ENCODE assay signal across 14 cellular contexts in genomic region chr6:7201444-7201731, GRCh38.
DNase-seq lines count a peak whose midpoint lies in the region; ATAC-seq, FAIRE-seq and TF ChIP-seq lines count a peak whose summit lies in the region.
"Had no signal": no experiment of that assay in that cellular context is flagged by ENCODE, and none has a peak within 500 bp of the region (broad histone marks: within the 10 kb centered on the region; RNA-seq: fewer than 3 reads in every experiment).

No MANE protein-coding gene starts in this region.

- H3K79me2 ChIP-seq in keratinocyte (ENCODE audit: control insufficient read depth, insufficient read depth, low read length): peaks cover 46% of the 10 kb centered on the region
- H3K79me2 ChIP-seq in trophoblast cell (ENCODE audit: control insufficient read depth, insufficient read depth, low read length, poor library complexity): no peaks in the 10 kb centered on the region

- no peak overlapping the region for H4K8ac ChIP-seq in trophoblast cell (ENCODE audit: low read depth, low read length)

- H3K9me3 ChIP-seq in T-helper 17 cell (ENCODE audit: control insufficient read depth, low read length, poor library complexity, severe bottlenecking) (no peaks in the 10 kb centered on the region), keratinocyte (ENCODE audit: control insufficient read depth, low read depth, low read length) (no peaks in the 10 kb centered on the region), stomach (no peaks in the 10 kb centered on the region), trophoblast cell (ENCODE audit: insufficient read depth, low read depth, low read length) (no peaks in the 10 kb centered on the region)

- H3K18ac ChIP-seq in trophoblast cell (ENCODE audit: low read length): no peak overlapping the region

- H2BK12ac ChIP-seq in trophoblast cell (ENCODE audit: low read length): no peak overlapping the region

- DNase-seq in SIG-M5 treated with dmso at 0.1 percent for 504 hours (lab: John Stamatoyannopoulos, UW; ENCODE audit: unreplicated experiment): peak; percentile 61
- DNase-seq in SIG-M5 (lab: John Stamatoyannopoulos, UW): no peak
- no peak for DNase-seq in T-helper 17 cell
- DNase-seq in keratinocyte (ENCODE audit: low read depth, low spot score): no peak
- DNase-seq in stomach: no peak
- no peak for DNase-seq in trophoblast cell
- DNase-seq: activated gamma-delta T cell, COR-L47, foreskin fibroblast, T1000 had no signal

- H3K27ac ChIP-seq in keratinocyte (ENCODE audit: control insufficient read depth, insufficient read depth, low read length) (peak overlapping the region; percentile 88), stomach (peak overlapping the region; percentile 73 to 88 (median 82)), trophoblast cell (ENCODE audit: low read depth, low read length) (no peak overlapping the region)

- TF ChIP-seq CTCF in keratinocyte (optimal IDR thresholded peaks at IDR 0.05 in 1 of 3, IDR thresholded peaks at IDR 0.05 in 1 of 3, conservative IDR thresholded peaks at IDR 0.05 in 1 of 3; ENCODE audit: extremely low read depth in 1 of 3, insufficient read depth in 2 of 3, low read length in 3 of 3): no peak
- no peak for TF ChIP-seq CTCF in stomach (IDR thresholded peaks at IDR 0.05)

- peak overlapping the region; percentile 54 for H3K27ac Mint-ChIP-seq in T-helper 17 cell

- no peak overlapping the region for H3K23ac ChIP-seq in trophoblast cell (ENCODE audit: low read length)

- peaks cover 23% of the 10 kb centered on the region for H3K4me1 Mint-ChIP-seq in T-helper 17 cell

- H4K20me1 ChIP-seq in keratinocyte (ENCODE audit: control insufficient read depth, extremely low read depth, insufficient read depth, low read length): peaks cover 3% of the 10 kb centered on the region

- intact Hi-C loops in stomach (cut with DNase I; ENCODE audit: low total_unique reads): no loop called here

- H4K12ac ChIP-seq in trophoblast cell (ENCODE audit: low read depth, low read length): no peak overlapping the region

- no peak for TF ChIP-seq POLR2A in stomach (IDR thresholded peaks at IDR 0.05)

- H3K4me1 ChIP-seq in keratinocyte (ENCODE audit: control insufficient read depth, extremely low read depth, insufficient read depth, low read length) (peaks cover 19% of the 10 kb centered on the region), stomach (peaks cover 27 to 56% (median 37%) of the 10 kb centered on the region in 4 donors), trophoblast cell (ENCODE audit: control insufficient read depth in 1 of 2, insufficient read depth in 2 of 2, low read length in 2 of 2) (peaks cover 16 to 22% of the 10 kb centered on the region in 2 experiments)

- H3K4me2 ChIP-seq in keratinocyte (ENCODE audit: control insufficient read depth, extremely low read depth, insufficient read depth, low read depth, low read length) (peak overlapping the region; percentile 93), trophoblast cell (ENCODE audit: low read length) (no peak overlapping the region)

- H2AK5ac ChIP-seq in trophoblast cell (ENCODE audit: low read length): no peak overlapping the region

- no peak overlapping the region for H2BK120ac ChIP-seq in trophoblast cell (ENCODE audit: insufficient read depth, low read length, poor library complexity)

- H3K9me1 ChIP-seq in keratinocyte (ENCODE audit: control insufficient read depth, extremely low read depth, insufficient read depth, low read length): peaks cover 4% of the 10 kb centered on the region

- H3K9ac ChIP-seq in keratinocyte (ENCODE audit: control insufficient read depth, extremely low read depth, insufficient read depth, low read length) (peak overlapping the region; percentile 70), trophoblast cell (ENCODE audit: low read length) (no peak overlapping the region)

- H2AFZ ChIP-seq in keratinocyte (ENCODE audit: control insufficient read depth, low read length): no peak overlapping the region
- no peak overlapping the region for H2AFZ ChIP-seq in trophoblast cell (ENCODE audit: insufficient read depth, low read length, poor library complexity)

- H3K27me3 ChIP-seq in keratinocyte (ENCODE audit: control insufficient read depth, extremely low read depth, insufficient read depth, low read length) (no peaks in the 10 kb centered on the region), stomach (no peaks in the 10 kb centered on the region), trophoblast cell (ENCODE audit: insufficient read depth, low read length) (no peaks in the 10 kb centered on the region)

- H3K4ac ChIP-seq in trophoblast cell (ENCODE audit: low read depth, low read length): no peak overlapping the region

- no peak overlapping the region for H4K91ac ChIP-seq in trophoblast cell (ENCODE audit: low read depth, low read length)

- dilution Hi-C loops in keratinocyte (cut with MboI; ENCODE audit: extremely low pct_ligation_motif_present, low sequenced_read_pairs): no loop called here

- ATAC-seq in T-helper 17 cell (no peak), HG02852 (IDR thresholded peaks at IDR 0.05; ENCODE audit: unreplicated experiment) (no peak), GM19035 (IDR thresholded peaks at IDR 0.05; ENCODE audit: unreplicated experiment) (no peak)

- FAIRE-seq in keratinocyte (lab: Jason Lieb, UNC): no peak
- FAIRE-seq: A204.1 had no signal

- peak overlapping the region; percentile 50 for H3K4me3 Mint-ChIP-seq in T-helper 17 cell
- H3K4me3 Mint-ChIP-seq: activated CD8-positive, alpha-beta T cell treated with anti-CD3 and anti-CD28 coated beads for 36 hours had no signal

- TF ChIP-seq EP300 in stomach (IDR thresholded peaks at IDR 0.05): no peak

- H3K36me3 ChIP-seq in keratinocyte (ENCODE audit: control insufficient read depth in 2 of 2, extremely low read depth in 1 of 2, insufficient read depth in 2 of 2, low read length in 2 of 2) (peaks cover 21 to 39% of the 10 kb centered on the region in 2 experiments), stomach (peaks cover 15 to 57% (median 41%) of the 10 kb centered on the region in 4 donors), trophoblast cell (ENCODE audit: control insufficient read depth in 1 of 2, insufficient read depth in 2 of 2, low read length in 2 of 2) (peaks cover 21 to 30% of the 10 kb centered on the region in 2 experiments)

- H3K14ac ChIP-seq in trophoblast cell (ENCODE audit: low read length): no peak overlapping the region

- 32 to 45% (median 38%) methylated on average over 2 of the region's 2 CpGs for WGBS in stomach, 5 donors
- WGBS in trophoblast cell (ENCODE audit: extremely low coverage, insufficient coverage, insufficient read length): no CpG with 5 or more reads among the region's 2 CpGs

- H3K27me3 Mint-ChIP-seq in T-helper 17 cell: no peaks in the 10 kb centered on the region
- H3K27me3 Mint-ChIP-seq: activated CD8-positive, alpha-beta T cell treated with anti-CD3 and anti-CD28 coated beads for 36 hours had no signal

- H3K79me1 ChIP-seq in trophoblast cell (ENCODE audit: low read length): no peaks in the 10 kb centered on the region

- H3K36me3 Mint-ChIP-seq in T-helper 17 cell (ENCODE audit: low read depth): peaks cover 8% of the 10 kb centered on the region

- H3K4me3 ChIP-seq in keratinocyte (ENCODE audit: control insufficient read depth in 2 of 3, extremely low read depth in 1 of 3, insufficient read depth in 2 of 3, low read depth in 1 of 3, low read length in 3 of 3) (peak overlapping the region in 2 of 3 experiments; percentile 47 to 49), stomach (no peak overlapping the region), trophoblast cell (ENCODE audit: low read depth, low read length) (no peak overlapping the region)

- H2BK5ac ChIP-seq in trophoblast cell (ENCODE audit: low read depth, low read length, poor library complexity): no peak overlapping the region

Comparison
In these comparisons a context has a peak if more than half of its experiments do, and no peak if none do; other contexts are left out.
1. H3K4me3 ChIP-seq: peak in keratinocyte (2 of 3); none in stomach (0 of 4) and trophoblast cell (single experiment).